In the genomic region with DNA sequence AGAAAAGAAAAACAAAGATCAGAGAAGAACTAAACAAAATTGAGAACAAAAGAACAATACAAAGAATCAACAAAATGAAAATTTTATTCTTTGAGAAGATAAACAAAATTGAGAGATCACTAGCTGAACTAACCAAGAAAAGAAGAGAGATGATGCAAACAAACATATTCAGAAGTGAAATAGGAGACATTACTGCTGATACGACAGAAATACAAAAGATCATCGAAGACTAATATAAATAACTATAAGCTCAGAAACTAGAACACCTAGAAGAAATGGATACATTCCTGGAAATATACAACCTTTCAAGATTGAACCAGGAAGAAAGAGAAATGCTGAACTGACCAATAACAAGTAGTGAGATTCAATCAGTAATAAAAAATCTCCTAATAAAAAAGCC, we compare ENCODE assay signal across 3 cellular contexts.
A peak's percentile ranks its signal among the peaks of the same experiment; 100 is the strongest.
TF ChIP-seq lines count a peak whose summit lies in the region.

No MANE protein-coding gene starts in this region.

TF ChIP-seq in A549, 52 proteins besides CTCF, POLR2A, EP300 and RAD21:
- no peak for TF ChIP-seq ZFP36 (IDR thresholded peaks at IDR 0.05; ENCODE audit: borderline replicate concordance, partially characterized antibody)
- TF ChIP-seq FOXS1 (CRISPR knock-in tag; IDR thresholded peaks at IDR 0.05), result no peak
- TF ChIP-seq SREBF2 (IDR thresholded peaks at IDR 0.05), result no peak
- TF ChIP-seq MAFK (IDR thresholded peaks at IDR 0.05; ENCODE audit: partially characterized antibody), result peak; percentile 47
- no peak for TF ChIP-seq USF2 (IDR thresholded peaks at IDR 0.05)
- no peak for TF ChIP-seq HOXB13 (CRISPR knock-in tag; IDR thresholded peaks at IDR 0.05; ENCODE audit: low read depth)
- TF ChIP-seq TFCP2L1 (CRISPR knock-in tag; IDR thresholded peaks at IDR 0.05), result no peak
TF ChIP-seq in A549: peak in this region for 1.

TF ChIP-seq in IMR-90, 13 proteins besides CTCF, POLR2A, EP300 and RAD21:
- TF ChIP-seq ELK1 (IDR thresholded peaks at IDR 0.05; ENCODE audit: borderline replicate concordance, low read depth, low read length), result no peak
- TF ChIP-seq RCOR1 (IDR thresholded peaks at IDR 0.05; ENCODE audit: insufficient replicate concordance, low read length), result no peak
- no peak for TF ChIP-seq NFE2L2 (IDR thresholded peaks at IDR 0.05; ENCODE audit: low read depth, low read length)
- TF ChIP-seq MAFK (IDR thresholded peaks at IDR 0.05; ENCODE audit: low read depth, low read length), result peak; percentile 76
- no peak for TF ChIP-seq BHLHE40 (IDR thresholded peaks at IDR 0.05; ENCODE audit: low read depth, low read length)

TF ChIP-seq in H1, 55 proteins besides CTCF, POLR2A, EP300 and RAD21:
- TF ChIP-seq KDM4A (IDR thresholded peaks at IDR 0.05; ENCODE audit: low read depth, low read length, severe bottlenecking) (no peak), MAFK (IDR thresholded peaks at IDR 0.05; ENCODE audit: low read depth, low read length) (peak; percentile 19; the same call in 1 of the 2 replicates)
